ENCODE assay signal across 1 cellular context in genomic region chr12:108856170-108856427, GRCh38.
A peak's percentile ranks its signal among the peaks of the same experiment; 100 is the strongest.
TF ChIP-seq lines count a peak whose summit lies in the region.

No MANE protein-coding gene starts in this region.

TF ChIP-seq in HepG2, 621 proteins besides CTCF, POLR2A, EP300 and RAD21 (continued from another document and continues in another):
- TF ChIP-seq ZBTB14 (CRISPR knock-in tag; IDR thresholded peaks at IDR 0.05) (peak; percentile 37; the same call in 1 of the 2 replicates), NFIC (IDR thresholded peaks at IDR 0.05; ENCODE audit: low read length) (no peak), KDM4B (CRISPR knock-in tag; IDR thresholded peaks at IDR 0.05) (no peak), REL (CRISPR knock-in tag; conservative IDR thresholded peaks at IDR 0.05) (no peak), ZNF598 (CRISPR knock-in tag; IDR thresholded peaks at IDR 0.05; ENCODE audit: borderline replicate concordance) (peak; percentile 27; the same call in 1 of the 2 replicates), EEA1 (CRISPR knock-in tag; IDR thresholded peaks at IDR 0.05; ENCODE audit: borderline replicate concordance) (no peak), ZNF678 (CRISPR knock-in tag; IDR thresholded peaks at IDR 0.05) (no peak), ZFP1 (CRISPR knock-in tag; IDR thresholded peaks at IDR 0.05) (no peak), KLF15 (CRISPR knock-in tag; IDR thresholded peaks at IDR 0.05; ENCODE audit: borderline replicate concordance) (no peak), ZNF30 (CRISPR knock-in tag; IDR thresholded peaks at IDR 0.05) (no peak), NCOR1 (IDR thresholded peaks at IDR 0.05; ENCODE audit: borderline replicate concordance, low read length) (no peak), WIZ (CRISPR knock-in tag; IDR thresholded peaks at IDR 0.05) (no peak), RELA (CRISPR knock-in tag; IDR thresholded peaks at IDR 0.05) (no peak), ESRRA (CRISPR knock-in tag; IDR thresholded peaks at IDR 0.05; ENCODE audit: low read depth) (no peak), HOXA3 (CRISPR knock-in tag; IDR thresholded peaks at IDR 0.05) (peak; percentile 9; the same call in 1 of the 2 replicates), EZH2 (conservative IDR thresholded peaks at IDR 0.05; ENCODE audit: low read depth, low read length) (no peak), CCDC6 (CRISPR knock-in tag; IDR thresholded peaks at IDR 0.05) (no peak), SKI (IDR thresholded peaks at IDR 0.05; ENCODE audit: partially characterized antibody) (no peak), ZNF883 (CRISPR knock-in tag; IDR thresholded peaks at IDR 0.05; ENCODE audit: not compliant biosample characterization) (peak; percentile 22), ZNF326 (CRISPR knock-in tag; IDR thresholded peaks at IDR 0.05; ENCODE audit: borderline replicate concordance) (no peak), ZNF296 (CRISPR knock-in tag; conservative IDR thresholded peaks at IDR 0.05) (no peak), ZFX (CRISPR knock-in tag; IDR thresholded peaks at IDR 0.05; ENCODE audit: low read depth) (0 out of 2 replicates have a peak, but pooled peaks have one; percentile 12), NCOA1 (CRISPR knock-in tag; IDR thresholded peaks at IDR 0.05) (no peak), CREB1 (IDR thresholded peaks at IDR 0.05) (no peak), CREB1 (CRISPR knock-in tag; IDR thresholded peaks at IDR 0.05) (no peak), KIAA2018 (CRISPR knock-in tag; IDR thresholded peaks at IDR 0.05; ENCODE audit: borderline replicate concordance) (no peak), ZNF224 (CRISPR knock-in tag; IDR thresholded peaks at IDR 0.05) (no peak), ATF7 (IDR thresholded peaks at IDR 0.05) (no peak), ATF7 (CRISPR knock-in tag; IDR thresholded peaks at IDR 0.05) (0 out of 2 replicates have a peak, but pooled peaks have one; percentile 22), MIER2 (CRISPR knock-in tag; IDR thresholded peaks at IDR 0.05) (no peak), FOXP1 (IDR thresholded peaks at IDR 0.05) (no peak), FOXP1 (CRISPR knock-in tag; IDR thresholded peaks at IDR 0.05) (no peak), ZBTB1 (CRISPR knock-in tag; IDR thresholded peaks at IDR 0.05; ENCODE audit: borderline replicate concordance) (no peak), TSC22D2 (CRISPR knock-in tag; IDR thresholded peaks at IDR 0.05; ENCODE audit: borderline replicate concordance) (no peak), PHB2 (IDR thresholded peaks at IDR 0.05; ENCODE audit: partially characterized antibody) (no peak), NFATC3 (CRISPR knock-in tag; IDR thresholded peaks at IDR 0.05) (no peak), ZNF782 (CRISPR knock-in tag; IDR thresholded peaks at IDR 0.05; ENCODE audit: borderline replicate concordance) (no peak), MTF2 (CRISPR knock-in tag; IDR thresholded peaks at IDR 0.05; ENCODE audit: borderline replicate concordance) (no peak), ZNF232 (CRISPR knock-in tag; IDR thresholded peaks at IDR 0.05; ENCODE audit: borderline replicate concordance) (no peak)
- TF ChIP-seq, protein P1, sequence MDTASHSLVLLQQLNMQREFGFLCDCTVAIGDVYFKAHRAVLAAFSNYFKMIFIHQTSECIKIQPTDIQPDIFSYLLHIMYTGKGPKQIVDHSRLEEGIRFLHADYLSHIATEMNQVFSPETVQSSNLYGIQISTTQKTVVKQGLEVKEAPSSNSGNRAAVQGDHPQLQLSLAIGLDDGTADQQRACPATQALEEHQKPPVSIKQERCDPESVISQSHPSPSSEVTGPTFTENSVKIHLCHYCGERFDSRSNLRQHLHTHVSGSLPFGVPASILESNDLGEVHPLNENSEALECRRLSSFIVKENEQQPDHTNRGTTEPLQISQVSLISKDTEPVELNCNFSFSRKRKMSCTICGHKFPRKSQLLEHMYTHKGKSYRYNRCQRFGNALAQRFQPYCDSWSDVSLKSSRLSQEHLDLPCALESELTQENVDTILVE (CRISPR knock-in tag; IDR thresholded peaks at IDR 0.05): no peak
- TF ChIP-seq, protein P2, sequence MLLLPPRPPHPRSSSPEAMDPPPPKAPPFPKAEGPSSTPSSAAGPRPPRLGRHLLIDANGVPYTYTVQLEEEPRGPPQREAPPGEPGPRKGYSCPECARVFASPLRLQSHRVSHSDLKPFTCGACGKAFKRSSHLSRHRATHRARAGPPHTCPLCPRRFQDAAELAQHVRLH (CRISPR knock-in tag; IDR thresholded peaks at IDR 0.05; ENCODE audit: borderline replicate concordance, low read depth): no peak
- TF ChIP-seq, protein P3, sequence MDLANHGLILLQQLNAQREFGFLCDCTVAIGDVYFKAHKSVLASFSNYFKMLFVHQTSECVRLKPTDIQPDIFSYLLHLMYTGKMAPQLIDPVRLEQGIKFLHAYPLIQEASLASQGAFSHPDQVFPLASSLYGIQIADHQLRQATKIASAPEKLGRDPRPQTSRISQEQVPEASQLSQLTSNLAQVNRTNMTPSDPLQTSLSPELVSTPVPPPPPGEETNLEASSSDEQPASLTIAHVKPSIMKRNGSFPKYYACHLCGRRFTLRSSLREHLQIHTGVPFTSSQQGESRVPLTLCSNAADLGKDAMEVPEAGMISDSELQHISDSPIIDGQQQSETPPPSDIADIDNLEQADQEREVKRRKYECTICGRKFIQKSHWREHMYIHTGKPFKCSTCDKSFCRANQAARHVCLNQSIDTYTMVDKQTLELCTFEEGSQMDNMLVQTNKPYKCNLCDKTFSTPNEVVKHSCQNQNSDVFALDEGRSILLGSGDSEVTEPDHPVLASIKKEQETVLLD (CRISPR knock-in tag; IDR thresholded peaks at IDR 0.05; ENCODE audit: low read depth): no peak
- TF ChIP-seq, protein P4, sequence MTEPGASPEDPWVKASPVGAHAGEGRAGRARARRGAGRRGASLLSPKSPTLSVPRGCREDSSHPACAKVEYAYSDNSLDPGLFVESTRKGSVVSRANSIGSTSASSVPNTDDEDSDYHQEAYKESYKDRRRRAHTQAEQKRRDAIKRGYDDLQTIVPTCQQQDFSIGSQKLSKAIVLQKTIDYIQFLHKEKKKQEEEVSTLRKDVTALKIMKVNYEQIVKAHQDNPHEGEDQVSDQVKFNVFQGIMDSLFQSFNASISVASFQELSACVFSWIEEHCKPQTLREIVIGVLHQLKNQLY (CRISPR knock-in tag; IDR thresholded peaks at IDR 0.05): no peak
- TF ChIP-seq, protein P5, sequence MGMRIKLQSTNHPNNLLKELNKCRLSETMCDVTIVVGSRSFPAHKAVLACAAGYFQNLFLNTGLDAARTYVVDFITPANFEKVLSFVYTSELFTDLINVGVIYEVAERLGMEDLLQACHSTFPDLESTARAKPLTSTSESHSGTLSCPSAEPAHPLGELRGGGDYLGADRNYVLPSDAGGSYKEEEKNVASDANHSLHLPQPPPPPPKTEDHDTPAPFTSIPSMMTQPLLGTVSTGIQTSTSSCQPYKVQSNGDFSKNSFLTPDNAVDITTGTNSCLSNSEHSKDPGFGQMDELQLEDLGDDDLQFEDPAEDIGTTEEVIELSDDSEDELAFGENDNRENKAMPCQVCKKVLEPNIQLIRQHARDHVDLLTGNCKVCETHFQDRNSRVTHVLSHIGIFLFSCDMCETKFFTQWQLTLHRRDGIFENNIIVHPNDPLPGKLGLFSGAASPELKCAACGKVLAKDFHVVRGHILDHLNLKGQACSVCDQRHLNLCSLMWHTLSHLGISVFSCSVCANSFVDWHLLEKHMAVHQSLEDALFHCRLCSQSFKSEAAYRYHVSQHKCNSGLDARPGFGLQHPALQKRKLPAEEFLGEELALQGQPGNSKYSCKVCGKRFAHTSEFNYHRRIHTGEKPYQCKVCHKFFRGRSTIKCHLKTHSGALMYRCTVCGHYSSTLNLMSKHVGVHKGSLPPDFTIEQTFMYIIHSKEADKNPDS (CRISPR knock-in tag; IDR thresholded peaks at IDR 0.05): no peak
- TF ChIP-seq, protein P6, sequence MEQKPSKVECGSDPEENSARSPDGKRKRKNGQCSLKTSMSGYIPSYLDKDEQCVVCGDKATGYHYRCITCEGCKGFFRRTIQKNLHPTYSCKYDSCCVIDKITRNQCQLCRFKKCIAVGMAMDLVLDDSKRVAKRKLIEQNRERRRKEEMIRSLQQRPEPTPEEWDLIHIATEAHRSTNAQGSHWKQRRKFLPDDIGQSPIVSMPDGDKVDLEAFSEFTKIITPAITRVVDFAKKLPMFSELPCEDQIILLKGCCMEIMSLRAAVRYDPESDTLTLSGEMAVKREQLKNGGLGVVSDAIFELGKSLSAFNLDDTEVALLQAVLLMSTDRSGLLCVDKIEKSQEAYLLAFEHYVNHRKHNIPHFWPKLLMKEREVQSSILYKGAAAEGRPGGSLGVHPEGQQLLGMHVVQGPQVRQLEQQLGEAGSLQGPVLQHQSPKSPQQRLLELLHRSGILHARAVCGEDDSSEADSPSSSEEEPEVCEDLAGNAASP (CRISPR knock-in tag; IDR thresholded peaks at IDR 0.05; ENCODE audit: borderline replicate concordance): peak; percentile 40; the same call in 1 of the 2 replicates
